8 cellular contexts compared by ENCODE assay signal in genomic region chr19:41354343-41354974, GRCh38. TPM values are rescaled to one million over a fixed set of nuclear protein-coding genes. Genes with fewer than 3 reads are reported as not detected.
A peak's percentile ranks its signal among the peaks of the same experiment; 100 is the strongest.
DNase-seq lines count a peak whose midpoint lies in the region; ATAC-seq, FAIRE-seq and TF ChIP-seq lines count a peak whose summit lies in the region.

No MANE protein-coding gene starts in this region.

- peak overlapping the region; percentile 60 to 69 for H3K9ac ChIP-seq in kidney (ENCODE audit: low read length in 2 of 2)

- H3K9me3 ChIP-seq in kidney (ENCODE audit: control insufficient read depth in 1 of 2, low read length in 2 of 2): no peaks in the 10 kb centered on the region
- no peaks in the 10 kb centered on the region for H3K9me3 ChIP-seq in thymus (ENCODE audit: control insufficient read depth)

- H3K4me3 ChIP-seq in kidney (ENCODE audit: low read length in 2 of 2) (peak overlapping the region; percentile 52 to 53), thymus (ENCODE audit: low read length) (peak overlapping the region; percentile 90)

- H3K36me3 ChIP-seq in kidney (ENCODE audit: control insufficient read depth in 1 of 2, insufficient read depth in 2 of 2, low read length in 2 of 2): no peaks in the 10 kb centered on the region
- peaks cover 6% of the 10 kb centered on the region for H3K36me3 ChIP-seq in thymus (ENCODE audit: control insufficient read depth, insufficient read depth)

- POLR2A ChIA-PET in activated CD4-positive, alpha-beta T cell treated with anti-CD3 and anti-CD28 coated beads for 36 hours (lab: Charles Lee): no interaction called here

- WGBS in thymus: 93% methylated on average over 24 of the region's 24 CpGs

- no peaks in the 10 kb centered on the region for H3K27me3 ChIP-seq in thymus (ENCODE audit: control insufficient read depth, insufficient read depth)

- H3K9me3 Mint-ChIP-seq in activated CD4-positive, alpha-beta T cell treated with anti-CD3 and anti-CD28 coated beads for 36 hours (ENCODE audit: low read depth): no peaks in the 10 kb centered on the region
- H3K9me3 Mint-ChIP-seq in activated naive CD4-positive, alpha-beta T cell treated with anti-CD3 and anti-CD28 coated beads, Interleukin-2, amount 50 U/mL, for 72 hours: no peaks in the 10 kb centered on the region

- CTCF ChIA-PET in activated CD4-positive, alpha-beta T cell treated with anti-CD3 and anti-CD28 coated beads for 36 hours (lab: Charles Lee): interaction anchor here (1.2 to 2.9 kb wide), 2 partner anchors 10 to 214 kb away, joined by 4 to 24 read pairs; partner anchors contain the start of gene B9D2

- peak overlapping the region; percentile 83 for H3K27ac Mint-ChIP-seq in activated CD4-positive, alpha-beta T cell treated with anti-CD3 and anti-CD28 coated beads for 36 hours
- peak overlapping the region; percentile 93 for H3K27ac Mint-ChIP-seq in activated naive CD4-positive, alpha-beta T cell treated with anti-CD3 and anti-CD28 coated beads, Interleukin-2, amount 50 U/mL, for 72 hours

- H3K4me1 ChIP-seq in kidney (ENCODE audit: control insufficient read depth in 1 of 2, insufficient read depth in 1 of 2, low read depth in 1 of 2, low read length in 2 of 2) (peaks cover 3 to 18% of the 10 kb centered on the region in 2 donors), thymus (ENCODE audit: control insufficient read depth, insufficient read depth, low read length) (peaks cover 11% of the 10 kb centered on the region)

- H3K4me1 Mint-ChIP-seq in activated CD4-positive, alpha-beta T cell treated with anti-CD3 and anti-CD28 coated beads for 36 hours: peaks cover 57% of the 10 kb centered on the region

- no peak for FAIRE-seq in kidney (lab: Jason Lieb, UNC)

- no peaks in the 10 kb centered on the region for H3K27me3 Mint-ChIP-seq in activated CD4-positive, alpha-beta T cell treated with anti-CD3 and anti-CD28 coated beads for 36 hours

- H3K27ac ChIP-seq in kidney (ENCODE audit: low read depth in 2 of 2, low read length in 2 of 2): peak overlapping the region in 1 of 2 donors; percentile 65
- H3K27ac ChIP-seq in thymus (ENCODE audit: low read depth): peak overlapping the region; percentile 18

- peak overlapping the region; percentile 96 for H3K4me3 Mint-ChIP-seq in activated CD4-positive, alpha-beta T cell treated with anti-CD3 and anti-CD28 coated beads for 36 hours

- intact Hi-C loops in activated CD4-positive, alpha-beta T cell treated with anti-CD3 and anti-CD28 coated beads for 36 hours (cut with DNase I, micrococcal nuclease): loop anchor here (1.0 to 5.0 kb wide), 6 partner anchors 9 to 737 kb away; partner anchors contain the start of genes ACTMAP (in 1 of the 2), ARHGEF1 (in 1 of the 2), RPS19 (in 1 of the 2) and SNRPA (in 1 of the 2)
- intact Hi-C loops in kidney (cut with DNase I): no loop called here

- TF ChIP-seq CTCF in kidney (IDR thresholded peaks at IDR 0.05; ENCODE audit: borderline replicate concordance, extremely low read depth, insufficient read depth): no peak

- no peak for DNase-seq in activated CD4-positive, alpha-beta T cell treated with anti-CD3 and anti-CD28 coated beads for 36 hours
- no peak for DNase-seq in activated CD4-positive, alpha-beta T cell treated with anti-CD3 and anti-CD28 coated beads, Interleukin-2, amount 50 U/mL, for 1 hour
- no peak for DNase-seq in activated naive CD4-positive, alpha-beta T cell treated with anti-CD3 and anti-CD28 coated beads, Interleukin-2, amount 50 U/mL, for 72 hours (ENCODE audit: low spot score in 2 of 2)
- DNase-seq in kidney (peak; percentile 81), NCI-H748 (lab: John Stamatoyannopoulos, UW; ENCODE audit: unreplicated experiment) (no peak), NCI-H2029 treated with DMSO at 0.1 percent for 48 hours (lab: John Stamatoyannopoulos, UW) (no peak)

- ATAC-seq in activated CD4-positive, alpha-beta T cell treated with anti-CD3 and anti-CD28 coated beads for 36 hours: no peak
- ATAC-seq in activated naive CD4-positive, alpha-beta T cell treated with anti-CD3 and anti-CD28 coated beads, Interleukin-2, amount 50 U/mL, for 72 hours: no peak
- no peak for ATAC-seq in GM21390 (IDR thresholded peaks at IDR 0.05; ENCODE audit: unreplicated experiment)

- H3K36me3 Mint-ChIP-seq in activated CD4-positive, alpha-beta T cell treated with anti-CD3 and anti-CD28 coated beads for 36 hours (ENCODE audit: low read depth): peaks cover 20% of the 10 kb centered on the region
- H3K36me3 Mint-ChIP-seq in activated naive CD4-positive, alpha-beta T cell treated with anti-CD3 and anti-CD28 coated beads, Interleukin-2, amount 50 U/mL, for 72 hours: peaks cover 19 to 39% of the 10 kb centered on the region in 2 donors

RNA-seq across cellular contexts. Expression of gene TGFB1, which starts 0.7 kb away (rescaled TPM):
- 10 to 100 TPM; 86.2 to 99.0 TPM for total RNA-seq in activated CD4-positive, alpha-beta T cell treated with anti-CD3 and anti-CD28 coated beads for 36 hours
- 100 to 1,000 TPM in 1 of 2 donors, 10 to 100 TPM in 1; 73.4 to 126 TPM for total RNA-seq in activated naive CD4-positive, alpha-beta T cell treated with anti-CD3 and anti-CD28 coated beads, Interleukin-2, amount 50 U/mL, for 72 hours
- 48.0 TPM for total RNA-seq in kidney
- polyA plus RNA-seq in kidney (ENCODE audit: insufficient read depth, low read depth, low replicate concordance) (19.1 TPM), thymus (24.8 TPM)

RNA-seq across cellular contexts. Expression of gene B9D2, which starts 9.5 kb away (rescaled TPM):
- total RNA-seq in activated CD4-positive, alpha-beta T cell treated with anti-CD3 and anti-CD28 coated beads for 36 hours: 1 to 10 TPM; 4.0 to 5.2 TPM
- total RNA-seq in activated naive CD4-positive, alpha-beta T cell treated with anti-CD3 and anti-CD28 coated beads, Interleukin-2, amount 50 U/mL, for 72 hours: 1 to 10 TPM; 4.7 to 7.8 TPM
- total RNA-seq in kidney: 12.6 TPM
- polyA plus RNA-seq in kidney (ENCODE audit: insufficient read depth, low read depth, low replicate concordance) (15.7 TPM), thymus (9.0 TPM)

RNA-seq across cellular contexts. Expression of gene TMEM91, which starts 21.9 kb away (rescaled TPM):
- 1 to 10 TPM; 3.0 to 4.0 TPM for total RNA-seq in activated CD4-positive, alpha-beta T cell treated with anti-CD3 and anti-CD28 coated beads for 36 hours
- 10 to 100 TPM in 1 of 2 donors, 1 to 10 TPM in 1; 8.2 to 11.0 TPM for total RNA-seq in activated naive CD4-positive, alpha-beta T cell treated with anti-CD3 and anti-CD28 coated beads, Interleukin-2, amount 50 U/mL, for 72 hours
- total RNA-seq in kidney: 9.5 TPM
- polyA plus RNA-seq in kidney (ENCODE audit: insufficient read depth, low read depth, low replicate concordance): 24.3 TPM
- polyA plus RNA-seq in thymus: 30.8 TPM

RNA-seq across cellular contexts. Expression of gene EXOSC5, which starts 42.7 kb away (rescaled TPM):
- 10 to 100 TPM; 32.7 to 47.8 TPM for total RNA-seq in activated CD4-positive, alpha-beta T cell treated with anti-CD3 and anti-CD28 coated beads for 36 hours
- total RNA-seq in activated naive CD4-positive, alpha-beta T cell treated with anti-CD3 and anti-CD28 coated beads, Interleukin-2, amount 50 U/mL, for 72 hours: 10 to 100 TPM; 44.7 to 61.1 TPM
- 16.8 TPM for total RNA-seq in kidney
- polyA plus RNA-seq in kidney (ENCODE audit: insufficient read depth, low read depth, low replicate concordance) (15.5 TPM), thymus (20.3 TPM)

RNA-seq across cellular contexts. Expression of gene BCKDHA, which starts 43.2 kb away (rescaled TPM):
- total RNA-seq in activated CD4-positive, alpha-beta T cell treated with anti-CD3 and anti-CD28 coated beads for 36 hours: 10 to 100 TPM; 14.5 to 25.4 TPM
- 10 to 100 TPM; 19.8 to 27.2 TPM for total RNA-seq in activated naive CD4-positive, alpha-beta T cell treated with anti-CD3 and anti-CD28 coated beads, Interleukin-2, amount 50 U/mL, for 72 hours
- 30.9 TPM for total RNA-seq in kidney
- 72.2 TPM for polyA plus RNA-seq in kidney (ENCODE audit: insufficient read depth, low read depth, low replicate concordance)
- 37.7 TPM for polyA plus RNA-seq in thymus
